In genomic region chr22:21626735-21627469, GRCh38 we compare ENCODE assay signal across 15 cellular contexts. TPM values are rescaled to one million over a fixed set of nuclear protein-coding genes. Genes with fewer than 3 reads are reported as not detected.
DNase-seq lines count a peak whose midpoint lies in the region; ATAC-seq and TF ChIP-seq lines count a peak whose summit lies in the region.
"Had no signal": no experiment of that assay in that cellular context is flagged by ENCODE, and none has a peak within 500 bp of the region (broad histone marks: within the 10 kb centered on the region; RNA-seq: fewer than 3 reads in every experiment).

No MANE protein-coding gene starts in this region.

- H3K36me3 Mint-ChIP-seq in activated CD4-positive, alpha-beta memory T cell treated with anti-CD3 and anti-CD28 coated beads, Interleukin-2, amount 10 ng/mL, durations not matched to agents 7 days and 5 days (ENCODE audit: low read depth): peaks cover 38% of the 10 kb centered on the region
- peaks cover 0 to 18% (median 6%) of the 10 kb centered on the region in 5 donors for H3K36me3 Mint-ChIP-seq in naive thymus-derived CD4-positive, alpha-beta T cell

- DNase-seq in NCI-H82 (lab: John Stamatoyannopoulos, UW) (peak; percentile 38), NCI-H82 treated with DMSO at 0.1 percent for 48 hours (lab: John Stamatoyannopoulos, UW; ENCODE audit: unreplicated experiment) (no peak), H7 (peak; percentile 20), ovary (no peak), left ventricle myocardium superior (no peak)
- DNase-seq in activated CD4-positive, alpha-beta memory T cell treated with anti-CD3 and anti-CD28 coated beads, Interleukin-2, amount 10 ng/mL, durations not matched to agents 7 days and 5 days: no peak
- DNase-seq in naive thymus-derived CD4-positive, alpha-beta T cell: no peak
- DNase-seq: activated CD8-positive, alpha-beta memory T cell treated with anti-CD3 and anti-CD28 coated beads, Interleukin-2, amount 50 U/mL, for 4 hours; hippocampal formation; mammary epithelial cell; NCI-H1417 had no signal

- H3K27me3 Mint-ChIP-seq in activated CD4-positive, alpha-beta memory T cell treated with anti-CD3 and anti-CD28 coated beads, Interleukin-2, amount 10 ng/mL, durations not matched to agents 7 days and 5 days: no peaks in the 10 kb centered on the region
- H3K27me3 Mint-ChIP-seq in naive thymus-derived CD4-positive, alpha-beta T cell: no peaks in the 10 kb centered on the region

- peak overlapping the region; percentile 41 for H3K27ac Mint-ChIP-seq in activated CD4-positive, alpha-beta memory T cell treated with anti-CD3 and anti-CD28 coated beads, Interleukin-2, amount 10 ng/mL, durations not matched to agents 7 days and 5 days
- H3K27ac Mint-ChIP-seq in naive thymus-derived CD4-positive, alpha-beta T cell: peak overlapping the region in 7 of 9 donors; percentile 51 to 73 (median 68)

- CTCF ChIA-PET in activated CD4-positive, alpha-beta memory T cell treated with anti-CD3 and anti-CD28 coated beads, Interleukin-2, amount 10 ng/mL, durations not matched to agents 7 days and 5 days (lab: Charles Lee): interaction anchor here (13.8 kb wide), 1 partner anchor 17 kb away, joined by 289 read pairs; the partner anchor contains the start of gene SDF2L1
- CTCF ChIA-PET in naive thymus-derived CD4-positive, alpha-beta T cell (lab: Charles Lee): interaction anchor here (0.5 to 3.0 kb wide), 3 partner anchors 16 to 38 kb away, joined by 4 to 9 read pairs (median 4); partner anchors contain the start of gene SDF2L1

- no peaks in the 10 kb centered on the region for H3K9me3 ChIP-seq in naive thymus-derived CD4-positive, alpha-beta T cell (ENCODE audit: control insufficient read depth in 2 of 3, low read length in 3 of 3)
- H3K9me3 ChIP-seq in ovary: no peaks in the 10 kb centered on the region

- H3K27me3 ChIP-seq in H7 (ENCODE audit: control insufficient read depth, insufficient read depth, low read length): no peaks in the 10 kb centered on the region
- H3K27me3 ChIP-seq in naive thymus-derived CD4-positive, alpha-beta T cell (ENCODE audit: control insufficient read depth in 2 of 2, insufficient read depth in 2 of 2, low read length in 2 of 2): no peaks in the 10 kb centered on the region
- H3K27me3 ChIP-seq in ovary: no peaks in the 10 kb centered on the region

- WGBS in ovary, 3 donors: 72 to 77% (median 74%) methylated on average over 11 of the region's 11 CpGs

- H3K9me3 Mint-ChIP-seq in activated CD4-positive, alpha-beta memory T cell treated with anti-CD3 and anti-CD28 coated beads, Interleukin-2, amount 10 ng/mL, durations not matched to agents 7 days and 5 days: no peaks in the 10 kb centered on the region
- H3K9me3 Mint-ChIP-seq in naive thymus-derived CD4-positive, alpha-beta T cell: no peaks in the 10 kb centered on the region

- peak overlapping the region; percentile 2 for H3K4me3 Mint-ChIP-seq in activated CD4-positive, alpha-beta memory T cell treated with anti-CD3 and anti-CD28 coated beads, Interleukin-2, amount 10 ng/mL, durations not matched to agents 7 days and 5 days
- peak overlapping the region; percentile 29 to 87 (median 58) for H3K4me3 Mint-ChIP-seq in naive thymus-derived CD4-positive, alpha-beta T cell

- TF ChIP-seq CTCF in ovary (IDR thresholded peaks at IDR 0.05): no peak

- H3K4me3 ChIP-seq in H7 (ENCODE audit: insufficient read depth, low read depth, low read length) (no peak overlapping the region), ovary (no peak overlapping the region)
- no peak overlapping the region for H3K4me3 ChIP-seq in naive thymus-derived CD4-positive, alpha-beta T cell (ENCODE audit: low read length)

- no peak for TF ChIP-seq EP300 in ovary (IDR thresholded peaks at IDR 0.05)

- H3K36me3 ChIP-seq in H7 (replicated peaks; ENCODE audit: control insufficient read depth, insufficient read depth, low read length) (peaks cover 7% of the 10 kb centered on the region), ovary (no peaks in the 10 kb centered on the region)
- peaks cover 0 to 50% (median 6%) of the 10 kb centered on the region in 3 experiments for H3K36me3 ChIP-seq in naive thymus-derived CD4-positive, alpha-beta T cell (ENCODE audit: control insufficient read depth in 2 of 3, insufficient read depth in 3 of 3, low read length in 3 of 3)

- intact Hi-C loops in naive thymus-derived CD4-positive, alpha-beta T cell (cut with micrococcal nuclease): loop anchor here in 1 of 2 donors (5.0 kb wide), 1 partner anchor 240 kb away; the partner anchor contains the start of gene MAPK1
- intact Hi-C loops in ovary (cut with DNase I) (no loop called here), left ventricle myocardium superior (cut with micrococcal nuclease) (no loop called here)

- POLR2A ChIA-PET in activated CD4-positive, alpha-beta memory T cell treated with anti-CD3 and anti-CD28 coated beads, Interleukin-2, amount 10 ng/mL, durations not matched to agents 7 days and 5 days (lab: Charles Lee): interaction anchor here (0.6 to 5.4 kb wide), 4 partner anchors 13 to 24 kb away, joined by 3 to 132 read pairs (median 34); partner anchors contain the start of gene SDF2L1
- POLR2A ChIA-PET in naive thymus-derived CD4-positive, alpha-beta T cell (lab: Charles Lee): interaction anchor here (0.7 to 5.0 kb wide), 4 partner anchors 16 to 48 kb away, joined by 3 to 21 read pairs (median 4); partner anchors contain the start of gene SDF2L1

- H3K27ac ChIP-seq in naive thymus-derived CD4-positive, alpha-beta T cell (ENCODE audit: low read depth, low read length): no peak overlapping the region
- no peak overlapping the region for H3K27ac ChIP-seq in ovary

- peaks cover 38% of the 10 kb centered on the region for H3K4me1 Mint-ChIP-seq in activated CD4-positive, alpha-beta memory T cell treated with anti-CD3 and anti-CD28 coated beads, Interleukin-2, amount 10 ng/mL, durations not matched to agents 7 days and 5 days
- peaks cover 32 to 57% (median 43%) of the 10 kb centered on the region in 7 donors for H3K4me1 Mint-ChIP-seq in naive thymus-derived CD4-positive, alpha-beta T cell

- peaks cover 6 to 26% of the 10 kb centered on the region in 2 donors for H3K4me1 ChIP-seq in naive thymus-derived CD4-positive, alpha-beta T cell (ENCODE audit: control insufficient read depth in 2 of 2, insufficient read depth in 2 of 2, low read length in 2 of 2)
- peaks cover 6% of the 10 kb centered on the region for H3K4me1 ChIP-seq in ovary (ENCODE audit: insufficient read depth)

- no peak for ATAC-seq in naive thymus-derived CD4-positive, alpha-beta T cell
- ATAC-seq in GM18517 (IDR thresholded peaks at IDR 0.05; ENCODE audit: unreplicated experiment): no peak
- ATAC-seq in left ventricle myocardium superior: no peak

- no peak for TF ChIP-seq POLR2A in ovary (IDR thresholded peaks at IDR 0.05)

RNA-seq across cellular contexts. Expression of gene YDJC, which starts 2.9 kb away (rescaled TPM):
- 53.0 and 57.3 TPM in 2 replicates for total RNA-seq in H7 (2014; rRNA removed; shearing (Covaris generic))
- 10 to 100 TPM; 37.1 to 38.0 TPM for total RNA-seq in activated CD4-positive, alpha-beta memory T cell treated with anti-CD3 and anti-CD28 coated beads, Interleukin-2, amount 10 ng/mL, durations not matched to agents 7 days and 5 days
- total RNA-seq in naive thymus-derived CD4-positive, alpha-beta T cell: 10 to 100 TPM; 29.0 to 56.0 (median 38.0) TPM
- polyA plus RNA-seq in naive thymus-derived CD4-positive, alpha-beta T cell: 10 to 100 TPM; 51.4 to 75.8 TPM
- total RNA-seq in ovary: 10 to 100 TPM; 11.4 to 45.1 (median 17.0) TPM
- 10 to 100 TPM in 1 of 2 donors, 1 to 10 TPM in 1; 1.8 to 19.4 TPM for polyA plus RNA-seq in ovary
- 4.9 TPM for total RNA-seq in left ventricle myocardium superior

RNA-seq across cellular contexts. Expression of gene CCDC116, which starts 5.7 kb away (rescaled TPM):
- total RNA-seq in H7 (2014; rRNA removed; shearing (Covaris generic)): 0.48 and 0.55 TPM in 2 replicates
- total RNA-seq in activated CD4-positive, alpha-beta memory T cell treated with anti-CD3 and anti-CD28 coated beads, Interleukin-2, amount 10 ng/mL, durations not matched to agents 7 days and 5 days: under 1 TPM; 0.33 to 0.43 TPM
- under 1 TPM in 4 of 5 experiments, not detected in 1; 0.21 to 0.43 (median 0.27) TPM for total RNA-seq in naive thymus-derived CD4-positive, alpha-beta T cell
- not detected for polyA plus RNA-seq in naive thymus-derived CD4-positive, alpha-beta T cell
- total RNA-seq in ovary: under 1 TPM; 0.46 to 0.88 (median 0.66) TPM
- polyA plus RNA-seq in ovary: under 1 TPM in 1 of 2 donors, not detected in 1; 0.85 TPM
- total RNA-seq in left ventricle myocardium superior: not detected
- total RNA-seq: A172, renal cortical epithelial cell, temporal lobe had no signal

RNA-seq across cellular contexts. Expression of gene SDF2L1, which starts 15.2 kb away (rescaled TPM):
- 29.3 and 54.0 TPM in 2 replicates for total RNA-seq in H7 (2014; rRNA removed; shearing (Covaris generic))
- total RNA-seq in activated CD4-positive, alpha-beta memory T cell treated with anti-CD3 and anti-CD28 coated beads, Interleukin-2, amount 10 ng/mL, durations not matched to agents 7 days and 5 days: 10 to 100 TPM; 61.4 to 62.1 TPM
- total RNA-seq in naive thymus-derived CD4-positive, alpha-beta T cell: 10 to 100 TPM; 22.1 to 99.8 (median 31.7) TPM
- polyA plus RNA-seq in naive thymus-derived CD4-positive, alpha-beta T cell: 10 to 100 TPM; 70.2 to 72.4 TPM
- total RNA-seq in ovary (10 to 100 TPM; 10.2 to 30.4 (median 17.0) TPM), left ventricle myocardium superior (17.9 TPM)
- 10 to 100 TPM in 1 of 2 donors, 1 to 10 TPM in 1; 2.1 to 15.9 TPM for polyA plus RNA-seq in ovary

RNA-seq across cellular contexts. Expression of gene PPIL2, which starts 38.9 kb away (rescaled TPM):
- 23.1 and 23.5 TPM in 2 replicates for total RNA-seq in H7 (2014; rRNA removed; shearing (Covaris generic))
- 10 to 100 TPM; 62.5 to 66.3 TPM for total RNA-seq in activated CD4-positive, alpha-beta memory T cell treated with anti-CD3 and anti-CD28 coated beads, Interleukin-2, amount 10 ng/mL, durations not matched to agents 7 days and 5 days
- 10 to 100 TPM; 69.5 to 81.8 (median 74.7) TPM for total RNA-seq in naive thymus-derived CD4-positive, alpha-beta T cell
- polyA plus RNA-seq in naive thymus-derived CD4-positive, alpha-beta T cell: 10 to 100 TPM; 27.1 to 46.4 TPM
- total RNA-seq in ovary (10 to 100 TPM; 13.6 to 35.3 (median 22.5) TPM), left ventricle myocardium superior (25.7 TPM)
- 10 to 100 TPM; 15.5 to 22.0 TPM for polyA plus RNA-seq in ovary

RNA-seq across cellular contexts. Expression of gene UBE2L3, which starts 59.4 kb away (rescaled TPM):
- total RNA-seq in H7 (2014; rRNA removed; shearing (Covaris generic)): 84.0 and 90.2 TPM in 2 replicates
- 10 to 100 TPM; 54.3 to 57.4 TPM for total RNA-seq in activated CD4-positive, alpha-beta memory T cell treated with anti-CD3 and anti-CD28 coated beads, Interleukin-2, amount 10 ng/mL, durations not matched to agents 7 days and 5 days
- 10 to 100 TPM; 22.5 to 55.0 (median 34.2) TPM for total RNA-seq in naive thymus-derived CD4-positive, alpha-beta T cell
- 100 to 1,000 TPM in 1 of 2 donors, 10 to 100 TPM in 1; 89.8 to 101 TPM for polyA plus RNA-seq in naive thymus-derived CD4-positive, alpha-beta T cell
- 10 to 100 TPM; 20.3 to 42.0 (median 39.9) TPM for total RNA-seq in ovary
- polyA plus RNA-seq in ovary: 100 to 1,000 TPM in 1 of 2 donors, 10 to 100 TPM in 1; 30.7 to 105 TPM
- total RNA-seq in left ventricle myocardium superior: 51.6 TPM

Comparison
In these comparisons a context has a peak if more than half of its experiments do, and no peak if none do; other contexts are left out.
1. DNase-seq: peak in NCI-H82 (single experiment) and H7 (single experiment); none in NCI-H82 treated with DMSO at 0.1 percent for 48 hours (single experiment), activated CD4-positive, alpha-beta memory T cell treated with anti-CD3 and anti-CD28 coated beads, Interleukin-2, amount 10 ng/mL, durations not matched to agents 7 days and 5 days (single experiment), naive thymus-derived CD4-positive, alpha-beta T cell (0 of 9), ovary (0 of 5) and left ventricle myocardium superior (single experiment).